1 cellular context compared by ENCODE assay signal in the genomic region with DNA sequence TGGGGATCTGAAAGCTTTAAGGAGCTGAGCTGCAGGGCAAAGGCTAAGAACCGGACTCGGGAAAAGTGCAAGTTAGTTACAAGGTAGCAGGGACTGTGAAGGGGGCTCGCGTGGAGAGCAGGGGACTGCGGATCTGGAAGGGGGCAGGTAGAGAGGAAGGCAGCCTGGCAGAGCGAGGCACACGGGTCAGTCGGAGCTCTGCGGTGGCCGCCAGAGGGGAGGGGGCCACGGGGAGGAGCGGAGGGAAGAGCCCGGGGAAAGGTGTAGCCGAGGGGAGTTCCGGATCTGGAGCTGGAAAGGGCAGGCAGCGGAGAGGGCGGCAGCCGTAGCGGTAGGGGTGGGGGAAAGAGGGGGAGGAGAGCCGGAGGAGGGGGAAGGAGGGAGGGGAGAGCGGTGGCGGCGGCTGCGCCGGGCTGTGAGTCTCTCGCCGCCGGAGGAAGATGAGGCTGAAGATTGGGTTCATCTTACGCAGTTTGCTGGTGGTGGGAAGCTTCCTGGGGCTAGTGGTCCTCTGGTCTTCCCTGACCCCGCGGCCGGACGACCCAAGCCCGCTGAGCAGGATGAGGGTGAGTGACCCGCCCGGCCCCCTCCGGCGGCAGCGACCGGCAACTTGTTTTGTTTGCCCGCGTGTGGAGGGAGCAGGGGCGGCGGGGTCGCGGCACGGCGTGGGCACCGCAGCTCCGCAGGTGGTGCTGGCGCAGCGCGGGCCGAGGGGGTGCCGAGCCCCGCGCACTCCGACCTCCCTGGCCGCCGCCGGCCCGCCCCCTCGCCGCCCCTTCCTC.
TF ChIP-seq lines count a peak whose summit lies in the region.

A gene with protein sequence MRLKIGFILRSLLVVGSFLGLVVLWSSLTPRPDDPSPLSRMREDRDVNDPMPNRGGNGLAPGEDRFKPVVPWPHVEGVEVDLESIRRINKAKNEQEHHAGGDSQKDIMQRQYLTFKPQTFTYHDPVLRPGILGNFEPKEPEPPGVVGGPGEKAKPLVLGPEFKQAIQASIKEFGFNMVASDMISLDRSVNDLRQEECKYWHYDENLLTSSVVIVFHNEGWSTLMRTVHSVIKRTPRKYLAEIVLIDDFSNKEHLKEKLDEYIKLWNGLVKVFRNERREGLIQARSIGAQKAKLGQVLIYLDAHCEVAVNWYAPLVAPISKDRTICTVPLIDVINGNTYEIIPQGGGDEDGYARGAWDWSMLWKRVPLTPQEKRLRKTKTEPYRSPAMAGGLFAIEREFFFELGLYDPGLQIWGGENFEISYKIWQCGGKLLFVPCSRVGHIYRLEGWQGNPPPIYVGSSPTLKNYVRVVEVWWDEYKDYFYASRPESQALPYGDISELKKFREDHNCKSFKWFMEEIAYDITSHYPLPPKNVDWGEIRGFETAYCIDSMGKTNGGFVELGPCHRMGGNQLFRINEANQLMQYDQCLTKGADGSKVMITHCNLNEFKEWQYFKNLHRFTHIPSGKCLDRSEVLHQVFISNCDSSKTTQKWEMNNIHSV (plus strand): TSS at position 416 of the 782 bp plus-strand sequence. CDS start 25 bp downstream, at position 441.

TF ChIP-seq in IMR-90, 13 proteins besides CTCF, POLR2A, EP300 and RAD21:
- TF ChIP-seq MAZ (IDR thresholded peaks at IDR 0.05; ENCODE audit: borderline replicate concordance, low read depth, low read length), result peak; percentile 66; the same call in 1 of the 2 replicates
- TF ChIP-seq SMC3 (IDR thresholded peaks at IDR 0.05; ENCODE audit: low read depth, low read length), result no peak
TF ChIP-seq in IMR-90: peak in this region for 1.
